ENCODE assay signal across 29 cellular contexts in the genomic region with DNA sequence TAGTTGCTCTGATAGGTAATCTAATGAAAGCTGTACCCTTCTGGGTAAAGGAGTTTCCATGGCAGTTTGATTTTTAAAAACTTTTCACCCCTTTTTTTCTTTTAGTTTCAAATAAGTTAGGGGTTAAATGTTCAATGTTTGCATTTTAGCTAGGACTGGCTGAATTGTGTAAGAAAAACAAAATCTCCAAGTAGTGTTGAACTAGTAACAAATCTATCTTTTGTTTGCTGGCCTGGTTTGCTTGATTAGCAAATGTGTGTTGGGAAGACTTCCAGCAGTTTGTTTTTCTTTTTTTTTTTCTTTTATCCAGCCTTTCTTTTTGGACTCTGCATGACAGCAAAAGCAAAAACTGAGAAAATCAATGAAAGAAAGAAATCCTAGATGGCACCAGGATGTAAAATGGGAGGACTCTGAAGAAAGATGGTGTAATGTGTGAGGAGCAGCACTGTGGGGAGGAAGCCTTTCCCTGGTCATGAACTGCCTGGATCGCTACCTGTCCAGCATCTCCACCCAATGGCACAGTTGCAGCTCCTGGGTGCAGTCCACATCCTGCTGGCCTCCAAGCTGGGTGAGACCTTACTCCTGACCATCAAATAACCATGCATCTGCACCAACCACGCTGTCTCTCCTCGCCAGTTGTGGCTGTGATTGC.
"Had no signal": no experiment of that assay in that cellular context is flagged by ENCODE, and none has a peak within 500 bp of the region (broad histone marks: within the 10 kb centered on the region; RNA-seq: fewer than 3 reads in every experiment).

No MANE protein-coding gene starts in this region.

- H3K27ac ChIP-seq: left lung, neural progenitor cell, neutrophil, parathyroid adenoma, right atrium auricular region, skin epidermis, suprapubic skin, thoracic aorta, tibial artery, upper lobe of right lung, uterus had no signal

- H3K27me3 ChIP-seq: left lung, neural progenitor cell, neutrophil, right atrium auricular region, suprapubic skin, tibial artery, upper lobe of right lung, uterus had no signal

- H3K4me1 ChIP-seq: left lung, neural progenitor cell, parathyroid adenoma, right atrium auricular region, suprapubic skin, tibial artery, upper lobe of right lung, uterus had no signal

- FAIRE-seq: keratinocyte had no signal

- H3K4me3 ChIP-seq: left lung, lung, neural progenitor cell, right atrium auricular region, skin epidermis, suprapubic skin, thoracic aorta, tibial artery, upper lobe of right lung, uterus had no signal

- DNase-seq: hippocampal formation; kidney glomerular epithelial cell; left cardiac atrium; left lung; mesendoderm; naive B cell; natural killer cell; nephron progenitor cell; occipital lobe; stimulated activated CD4-positive, alpha-beta T cell treated with anti-CD3 and anti-CD28 coated beads, Interleukin-12 subunit alpha, Interleukin-12 subunit beta, amount 100 ng/mL, for 4 hours; stimulated activated CD4-positive, alpha-beta T cell treated with anti-CD3 and anti-CD28 coated beads, Interleukin-15, amount 100 ng/mL, for 24 hours; stimulated activated CD4-positive, alpha-beta T cell treated with anti-CD3 and anti-CD28 coated beads, Interleukin-2, amount 100 ng/mL, for 24 hours; stimulated activated CD4-positive, alpha-beta T cell treated with anti-CD3 and anti-CD28 coated beads, Interleukin-4, amount 100 ng/mL, for 24 hours; stimulated activated naive CD4-positive, alpha-beta T cell; tibial artery; trophoblast cell; upper lobe of right lung; uterus had no signal

- H3K36me3 ChIP-seq: left lung, neural progenitor cell, neutrophil, right atrium auricular region, suprapubic skin, thoracic aorta, tibial artery, upper lobe of right lung, uterus had no signal

- ATAC-seq: left cardiac atrium; left lung; natural killer cell; sciatic nerve; stimulated activated effector memory CD8-positive, alpha-beta T cell treated with anti-CD3 and anti-CD28 coated beads, Interleukin-12 subunit alpha, Interleukin-12 subunit beta, amount 100 ng/mL, for 72 hours; upper lobe of right lung had no signal
